Comparison of ENCODE assay signal across 22 cellular contexts in the genomic region with DNA sequence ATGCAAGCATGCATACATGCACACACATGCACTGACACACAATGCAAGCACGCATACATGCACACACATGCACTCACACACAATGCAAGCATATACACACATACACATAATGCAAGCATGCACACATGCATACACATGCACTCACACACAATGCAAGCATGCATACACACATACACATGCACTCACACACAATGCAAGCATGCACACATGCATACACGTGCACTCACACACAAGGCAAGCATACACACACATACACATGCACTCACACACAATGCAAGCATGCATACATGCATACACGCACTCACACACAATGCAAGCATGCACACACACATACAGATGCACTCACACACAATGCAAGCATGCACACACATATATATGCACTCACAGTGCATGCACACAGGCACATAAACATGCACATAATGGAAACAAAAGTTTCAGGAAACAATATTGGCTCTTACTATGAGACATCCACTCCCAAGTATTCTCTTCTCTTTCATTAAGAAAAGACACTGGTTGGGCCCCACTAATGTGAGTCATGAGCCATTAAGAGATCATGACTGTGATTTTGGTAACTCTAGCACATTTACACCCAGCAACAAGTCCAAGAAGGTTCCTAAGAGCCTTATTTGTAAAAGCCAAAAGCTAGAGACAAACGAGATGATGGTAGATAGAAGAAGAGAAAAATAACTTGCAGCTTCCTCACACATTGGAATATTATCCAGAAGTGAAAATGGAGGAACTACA. TPM values are rescaled to one million over a fixed set of nuclear protein-coding genes. Genes with fewer than 3 reads are reported as not detected.
DNase-seq lines count a peak whose midpoint lies in the region; ATAC-seq and TF ChIP-seq lines count a peak whose summit lies in the region.
"Had no signal": no experiment of that assay in that cellular context is flagged by ENCODE, and none has a peak within 500 bp of the region (broad histone marks: within the 10 kb centered on the region; RNA-seq: fewer than 3 reads in every experiment).

No MANE protein-coding gene starts in this region.

- WGBS in endodermal cell (ENCODE audit: insufficient coverage in 1 of 2, insufficient read length in 1 of 2), 2 experiments: 93 to 100% methylated on average over 1 to 4 of the region's 4 CpGs

- H3K4me1 ChIP-seq in endodermal cell (ENCODE audit: control insufficient read depth, insufficient read depth, low read length): no peaks in the 10 kb centered on the region
- H3K4me1 ChIP-seq in breast epithelium: no peaks in the 10 kb centered on the region
- H3K4me1 ChIP-seq: BLaER1 treated with 17β-estradiol and CSF1 and Interleukin-3, amounts not matched to agents 10 nM and 100 nM had no signal

- H3K27ac ChIP-seq in endodermal cell (ENCODE audit: low read depth, low read length) (no peak overlapping the region), breast epithelium (no peak overlapping the region)
- H3K27ac ChIP-seq: 22Rv1; BLaER1 treated with 17β-estradiol and CSF1 and Interleukin-3, amounts not matched to agents 10 nM and 100 nM had no signal

- H3K9ac ChIP-seq in endodermal cell (ENCODE audit: extremely low read depth, low read length, poor library complexity, severe bottlenecking): no peak overlapping the region
- H3K9ac ChIP-seq: BLaER1 treated with 17β-estradiol and CSF1 and Interleukin-3, amounts not matched to agents 10 nM and 100 nM had no signal

- no peak for ATAC-seq in activated CD8-positive, alpha-beta memory T cell treated with anti-CD3 and anti-CD28 coated beads, Interleukin-2, amount 10 ng/mL, durations not matched to agents 7 days and 5 days
- ATAC-seq: K562, Panc1, Right ventricle myocardium inferior had no signal

- intact Hi-C loops in breast epithelium (cut with DNase I; ENCODE audit: low total_unique reads): no loop called here

- no peaks in the 10 kb centered on the region for H3K27me3 ChIP-seq in endodermal cell (ENCODE audit: control insufficient read depth, insufficient read depth, low read length, poor library complexity, severe bottlenecking)
- H3K27me3 ChIP-seq in breast epithelium: no peaks in the 10 kb centered on the region
- H3K27me3 ChIP-seq: BLaER1 treated with 17β-estradiol and CSF1 and Interleukin-3, amounts not matched to agents 10 nM and 100 nM had no signal

- H3K4me3 ChIP-seq in endodermal cell (ENCODE audit: low read length) (no peak overlapping the region), breast epithelium (no peak overlapping the region)
- H3K4me3 ChIP-seq: BLaER1 treated with 17β-estradiol and CSF1 and Interleukin-3, amounts not matched to agents 10 nM and 100 nM; K562 had no signal

- H3K27me3 Mint-ChIP-seq in activated CD8-positive, alpha-beta memory T cell treated with anti-CD3 and anti-CD28 coated beads, Interleukin-2, amount 10 ng/mL, durations not matched to agents 7 days and 5 days: peaks cover 19% of the 10 kb centered on the region
- H3K27me3 Mint-ChIP-seq in endodermal cell (ENCODE audit: insufficient read depth): no peaks in the 10 kb centered on the region
- peaks cover 19% of the 10 kb centered on the region for H3K27me3 Mint-ChIP-seq in activated CD4-positive, alpha-beta T cell treated with anti-CD3 and anti-CD28 coated beads, Interleukin-2, amount 10 ng/mL, durations not matched to agents 7 days and 5 days

- peaks cover 8% of the 10 kb centered on the region for H3K9me3 Mint-ChIP-seq in activated CD8-positive, alpha-beta memory T cell treated with anti-CD3 and anti-CD28 coated beads, Interleukin-2, amount 10 ng/mL, durations not matched to agents 7 days and 5 days (ENCODE audit: low read depth)
- peaks cover 27% of the 10 kb centered on the region for H3K9me3 Mint-ChIP-seq in endodermal cell
- peaks cover 2% of the 10 kb centered on the region for H3K9me3 Mint-ChIP-seq in activated CD4-positive, alpha-beta T cell treated with anti-CD3 and anti-CD28 coated beads, Interleukin-2, amount 10 ng/mL, durations not matched to agents 7 days and 5 days

- H3K36me3 ChIP-seq in endodermal cell (ENCODE audit: control insufficient read depth, insufficient read depth, low read length) (no peaks in the 10 kb centered on the region), breast epithelium (no peaks in the 10 kb centered on the region)

- H3K4me1 Mint-ChIP-seq in activated CD8-positive, alpha-beta memory T cell treated with anti-CD3 and anti-CD28 coated beads, Interleukin-2, amount 10 ng/mL, durations not matched to agents 7 days and 5 days: no peaks in the 10 kb centered on the region
- H3K4me1 Mint-ChIP-seq in endodermal cell: peaks cover 5% of the 10 kb centered on the region
- H3K4me1 Mint-ChIP-seq in activated CD4-positive, alpha-beta T cell treated with anti-CD3 and anti-CD28 coated beads, Interleukin-2, amount 10 ng/mL, durations not matched to agents 7 days and 5 days: no peaks in the 10 kb centered on the region
- H3K4me1 Mint-ChIP-seq: CD4-positive, alpha-beta memory T cell had no signal

- no peak overlapping the region for H3K4me3 Mint-ChIP-seq in activated CD8-positive, alpha-beta memory T cell treated with anti-CD3 and anti-CD28 coated beads, Interleukin-2, amount 10 ng/mL, durations not matched to agents 7 days and 5 days
- no peak overlapping the region for H3K4me3 Mint-ChIP-seq in endodermal cell
- H3K4me3 Mint-ChIP-seq in activated CD4-positive, alpha-beta T cell treated with anti-CD3 and anti-CD28 coated beads, Interleukin-2, amount 10 ng/mL, durations not matched to agents 7 days and 5 days: no peak overlapping the region
- H3K4me3 Mint-ChIP-seq: CD4-positive, alpha-beta memory T cell; HFFc6 had no signal

- POLR2A ChIA-PET in activated CD4-positive, alpha-beta T cell treated with anti-CD3 and anti-CD28 coated beads, Interleukin-2, amount 10 ng/mL, durations not matched to agents 7 days and 5 days (lab: Charles Lee): no interaction called here

- TF ChIP-seq POLR2A in breast epithelium (IDR thresholded peaks at IDR 0.05): no peak

- peaks cover 5% of the 10 kb centered on the region for H3K36me3 Mint-ChIP-seq in activated CD8-positive, alpha-beta memory T cell treated with anti-CD3 and anti-CD28 coated beads, Interleukin-2, amount 10 ng/mL, durations not matched to agents 7 days and 5 days
- H3K36me3 Mint-ChIP-seq in endodermal cell (ENCODE audit: low read depth): peaks cover 15% of the 10 kb centered on the region
- H3K36me3 Mint-ChIP-seq in activated CD4-positive, alpha-beta T cell treated with anti-CD3 and anti-CD28 coated beads, Interleukin-2, amount 10 ng/mL, durations not matched to agents 7 days and 5 days (ENCODE audit: low read depth): no peaks in the 10 kb centered on the region

- no peak overlapping the region for H3K27ac Mint-ChIP-seq in activated CD8-positive, alpha-beta memory T cell treated with anti-CD3 and anti-CD28 coated beads, Interleukin-2, amount 10 ng/mL, durations not matched to agents 7 days and 5 days
- no peak overlapping the region for H3K27ac Mint-ChIP-seq in endodermal cell
- H3K27ac Mint-ChIP-seq in activated CD4-positive, alpha-beta T cell treated with anti-CD3 and anti-CD28 coated beads, Interleukin-2, amount 10 ng/mL, durations not matched to agents 7 days and 5 days: no peak overlapping the region
- H3K27ac Mint-ChIP-seq: CD4-positive, alpha-beta memory T cell; HFFc6 had no signal

- CTCF ChIA-PET in activated CD8-positive, alpha-beta memory T cell treated with anti-CD3 and anti-CD28 coated beads, Interleukin-2, amount 10 ng/mL, durations not matched to agents 7 days and 5 days (lab: Charles Lee): interaction anchor here (1.3 kb wide), 1 partner anchor 10 kb away, joined by 3 read pairs; no protein-coding TSS in a partner anchor
- CTCF ChIA-PET in activated CD4-positive, alpha-beta T cell treated with anti-CD3 and anti-CD28 coated beads, Interleukin-2, amount 10 ng/mL, durations not matched to agents 7 days and 5 days (lab: Charles Lee): no interaction called here

- peak; percentile 13 for DNase-seq in activated CD8-positive, alpha-beta memory T cell treated with anti-CD3 and anti-CD28 coated beads for 24 hours
- no peak for DNase-seq in activated CD8-positive, alpha-beta memory T cell treated with anti-CD3 and anti-CD28 coated beads, Interleukin-2, amount 10 ng/mL, durations not matched to agents 7 days and 5 days
- DNase-seq in RKO (ENCODE audit: low spot score) (peak; percentile 23), endodermal cell (peak; percentile 24), ureter (ENCODE audit: low spot score) (peak; percentile 1), epidermal melanocyte (ENCODE audit: insufficient read length, low spot score) (no peak), breast epithelium (ENCODE audit: low spot score in 2 of 2) (no peak)
- no peak for DNase-seq in activated CD4-positive, alpha-beta T cell treated with anti-CD3 and anti-CD28 coated beads, Interleukin-2, amount 10 ng/mL, durations not matched to agents 7 days and 5 days
- DNase-seq: CD4-positive, alpha-beta memory T cell; DMS153; HFFc6; NCI-H1092 treated with DMSO at 0.1 percent for 48 hours; NCI-H1436 treated with DMSO at 0.1 percent for 48 hours; NCI-H1930; NCI-H510A; NCI-H748 treated with DMSO at 0.1 percent for 48 hours had no signal

- H3K9me3 ChIP-seq in endodermal cell (ENCODE audit: control insufficient read depth, low read length) (peaks cover 6% of the 10 kb centered on the region), breast epithelium (no peaks in the 10 kb centered on the region)

- TF ChIP-seq CTCF in endodermal cell (conservative IDR thresholded peaks at IDR 0.05) (no peak), breast epithelium (IDR thresholded peaks at IDR 0.05) (no peak)

RNA-seq across cellular contexts. Expression of gene APCDD1L, which starts 22.2 kb away (rescaled TPM):
- not detected for total RNA-seq in activated CD8-positive, alpha-beta memory T cell treated with anti-CD3 and anti-CD28 coated beads, Interleukin-2, amount 10 ng/mL, durations not matched to agents 7 days and 5 days
- 1 to 10 TPM; 6.4 TPM for total RNA-seq in endodermal cell
- polyA plus RNA-seq in endodermal cell (2013, experiment 1 of 2): 0.78 TPM
- polyA plus RNA-seq in endodermal cell (2013, experiment 2 of 2): 1.1 TPM
- 2.3 TPM for total RNA-seq in ureter
- total RNA-seq in activated CD4-positive, alpha-beta T cell treated with anti-CD3 and anti-CD28 coated beads, Interleukin-2, amount 10 ng/mL, durations not matched to agents 7 days and 5 days: not detected
- total RNA-seq in breast epithelium: 1 to 10 TPM in 1 of 3 donors, under 1 TPM in 1, not detected in 1; 0.73 to 2.0 TPM
- total RNA-seq: CD4-positive, alpha-beta memory T cell; K562; SK-MEL-5 had no signal
- polyA plus RNA-seq: K562 had no signal

Comparison
In these comparisons a context has a peak if more than half of its experiments do, and no peak if none do; other contexts are left out.
1. DNase-seq: peak in activated CD8-positive, alpha-beta memory T cell treated with anti-CD3 and anti-CD28 coated beads for 24 hours (single experiment), RKO (single experiment), endodermal cell (single experiment) and ureter (single experiment); none in activated CD8-positive, alpha-beta memory T cell treated with anti-CD3 and anti-CD28 coated beads, Interleukin-2, amount 10 ng/mL, durations not matched to agents 7 days and 5 days (single experiment), activated CD4-positive, alpha-beta T cell treated with anti-CD3 and anti-CD28 coated beads, Interleukin-2, amount 10 ng/mL, durations not matched to agents 7 days and 5 days (single experiment), epidermal melanocyte (single experiment) and breast epithelium (0 of 2).